20 cellular contexts compared by ENCODE assay signal in genomic region chr1:203823306-203823705, GRCh38. TPM values are rescaled to one million over a fixed set of nuclear protein-coding genes. Genes with fewer than 3 reads are reported as not detected.
DNase-seq lines count a peak whose midpoint lies in the region; ATAC-seq, FAIRE-seq and TF ChIP-seq lines count a peak whose summit lies in the region.
"Had no signal": no experiment of that assay in that cellular context is flagged by ENCODE, and none has a peak within 500 bp of the region (broad histone marks: within the 10 kb centered on the region; RNA-seq: fewer than 3 reads in every experiment).

No MANE protein-coding gene starts in this region.

- TF ChIP-seq POLR2A in IMR-90 (IDR thresholded peaks at IDR 0.05; ENCODE audit: low read depth, low read length), result no peak

- no peak for FAIRE-seq in kidney (lab: Jason Lieb, UNC)
- FAIRE-seq: RCC 7860 had no signal

- H3K27me3 ChIP-seq in IMR-90 (ENCODE audit: control insufficient read depth, insufficient read depth, low read length), result no peaks in the 10 kb centered on the region
- H3K27me3 ChIP-seq in psoas muscle (ENCODE audit: insufficient read depth in 3 of 3, low read length in 2 of 3), result no peaks in the 10 kb centered on the region

- intact Hi-C loops in IMR-90 (cut with micrococcal nuclease) (no loop called here), kidney (cut with DNase I) (no loop called here), psoas muscle (cut with DNase I) (no loop called here)

- peak; percentile 60 for DNase-seq in DMS 273 (lab: John Stamatoyannopoulos, UW; ENCODE audit: unreplicated experiment)
- DNase-seq in IMR-90, result peak; percentile 29
- DNase-seq in epithelial cell of prostate (ENCODE audit: low read depth, low spot score), result no peak
- no peak for DNase-seq in stimulated activated effector memory CD8-positive, alpha-beta T cell treated with anti-CD3 and anti-CD28 coated beads, Interleukin-12 subunit alpha, Interleukin-12 subunit beta, amount 100 ng/mL, for 72 hours (ENCODE audit: low spot score in 2 of 2)
- no peak for DNase-seq in kidney
- no peak for DNase-seq in COR-L47 (lab: John Stamatoyannopoulos, UW)
- DNase-seq in psoas muscle, result no peak
- DNase-seq: C1 segment of cervical spinal cord, Calu3, DND-41, GF-D8, KG1, NCI-H1092 treated with DMSO at 0.1 percent for 48 hours, NCI-H1694, NCI-H748 treated with DMSO at 0.1 percent for 48 hours, SHP77 had no signal

- no peak overlapping the region for H2BK20ac ChIP-seq in IMR-90 (ENCODE audit: low read depth, low read length)

- ATAC-seq in IMR-90 (ENCODE audit: low read depth) (peak; percentile 45), psoas muscle (no peak)
- no peak for ATAC-seq in stimulated activated effector memory CD8-positive, alpha-beta T cell treated with anti-CD3 and anti-CD28 coated beads, Interleukin-12 subunit alpha, Interleukin-12 subunit beta, amount 100 ng/mL, for 72 hours
- ATAC-seq: GM23338, SK-N-SH treated with all-trans-retinoic acid at 6 μM for 48 hours had no signal

- WGBS in IMR-90 (ENCODE audit: extremely low coverage in 2 of 2, insufficient read length in 1 of 2), 2 experiments, result no CpG with 5 or more reads among the region's 1 CpG
- 65 to 74% (median 66%) methylated on average over 1 of the region's 1 CpG for WGBS in psoas muscle, 3 donors

- in situ Hi-C loops in IMR-90 (cut with MboI; ENCODE audit: low sequenced_read_pairs), result no loop called here

- H3K27ac ChIP-seq in IMR-90 (ENCODE audit: insufficient read depth, low read length) (no peak overlapping the region), epithelial cell of prostate (peak overlapping the region; percentile 9), kidney (ENCODE audit: low read depth in 2 of 2, low read length in 2 of 2) (no peak overlapping the region), psoas muscle (no peak overlapping the region)

- H3K4me2 ChIP-seq in IMR-90 (ENCODE audit: low read depth, low read length), result no peak overlapping the region
- H3K4me2 ChIP-seq: GM23338 had no signal

- H2AK5ac ChIP-seq in IMR-90 (ENCODE audit: low read depth, low read length), result no peak overlapping the region

- H4K5ac ChIP-seq in IMR-90 (ENCODE audit: low read depth, low read length), result no peak overlapping the region

- peaks cover 13% of the 10 kb centered on the region for H3K9me1 ChIP-seq in IMR-90 (ENCODE audit: insufficient read depth, low read length)

- H3K56ac ChIP-seq in IMR-90 (ENCODE audit: extremely low read depth, insufficient read depth, low read length), result no peak overlapping the region

- no peak overlapping the region for H2AK9ac ChIP-seq in IMR-90 (replicated peaks; ENCODE audit: low read depth, low read length, poor library complexity)

- H2BK5ac ChIP-seq in IMR-90 (ENCODE audit: low read depth, low read length, poor library complexity, severe bottlenecking), result no peak overlapping the region

- H3K36me3 ChIP-seq in IMR-90 (ENCODE audit: control insufficient read depth, insufficient read depth, low read length) (peaks cover 40% of the 10 kb centered on the region), kidney (ENCODE audit: control insufficient read depth in 1 of 2, insufficient read depth in 2 of 2, low read length in 2 of 2) (peaks cover 13 to 50% of the 10 kb centered on the region in 2 donors), psoas muscle (ENCODE audit: insufficient read depth in 1 of 2, low read depth in 1 of 2) (peaks cover 6 to 90% of the 10 kb centered on the region in 2 donors)

- H3K4me1 Mint-ChIP-seq in stimulated activated effector memory CD8-positive, alpha-beta T cell treated with anti-CD3 and anti-CD28 coated beads, Interleukin-12 subunit alpha, Interleukin-12 subunit beta, amount 100 ng/mL, for 72 hours, result peaks cover 37% of the 10 kb centered on the region
- H3K4me1 Mint-ChIP-seq: GM23338 had no signal

- H4K8ac ChIP-seq in IMR-90 (ENCODE audit: low read depth in 2 of 2, low read length in 2 of 2), result no peak overlapping the region

- CTCF ChIA-PET in IMR-90 (lab: Yijun Ruan, JAX), result no interaction called here

- H3K9me3 ChIP-seq in IMR-90 (ENCODE audit: control insufficient read depth, insufficient read depth, low read length) (no peaks in the 10 kb centered on the region), kidney (ENCODE audit: control insufficient read depth in 1 of 2, low read length in 2 of 2) (no peaks in the 10 kb centered on the region), psoas muscle (no peaks in the 10 kb centered on the region)

- H3K27ac Mint-ChIP-seq in stimulated activated effector memory CD8-positive, alpha-beta T cell treated with anti-CD3 and anti-CD28 coated beads, Interleukin-12 subunit alpha, Interleukin-12 subunit beta, amount 100 ng/mL, for 72 hours, result peak overlapping the region; percentile 70
- H3K27ac Mint-ChIP-seq: GM23338 had no signal

- no peak overlapping the region for H3K14ac ChIP-seq in IMR-90 (replicated peaks; ENCODE audit: low read depth, low read length)

- H2BK120ac ChIP-seq in IMR-90 (ENCODE audit: low read depth, low read length), result no peak overlapping the region

- peaks cover 100% of the 10 kb centered on the region for H3K36me3 Mint-ChIP-seq in stimulated activated effector memory CD8-positive, alpha-beta T cell treated with anti-CD3 and anti-CD28 coated beads, Interleukin-12 subunit alpha, Interleukin-12 subunit beta, amount 100 ng/mL, for 72 hours

- no peak for TF ChIP-seq RAD21 in IMR-90 (IDR thresholded peaks at IDR 0.05; ENCODE audit: low read length)

- H3K23ac ChIP-seq in IMR-90 (ENCODE audit: low read depth, low read length), result no peak overlapping the region

- H3K18ac ChIP-seq in IMR-90 (ENCODE audit: low read depth, low read length), result no peak overlapping the region

- H4K20me1 ChIP-seq in IMR-90 (ENCODE audit: insufficient read depth, low read length), result peaks cover 29% of the 10 kb centered on the region

- H3K4me3 Mint-ChIP-seq in stimulated activated effector memory CD8-positive, alpha-beta T cell treated with anti-CD3 and anti-CD28 coated beads, Interleukin-12 subunit alpha, Interleukin-12 subunit beta, amount 100 ng/mL, for 72 hours, result no peak overlapping the region
- H3K4me3 Mint-ChIP-seq: GM23338 had no signal

- no peak overlapping the region for H2BK15ac ChIP-seq in IMR-90 (ENCODE audit: low read depth, low read length)

- H3K4me1 ChIP-seq in IMR-90 (ENCODE audit: control insufficient read depth, insufficient read depth, low read length) (peaks cover 2% of the 10 kb centered on the region; the same call in 1 of the 2 replicates), kidney (ENCODE audit: control insufficient read depth in 1 of 2, insufficient read depth in 1 of 2, low read depth in 1 of 2, low read length in 2 of 2) (peaks cover 0 to 5% of the 10 kb centered on the region in 2 donors), psoas muscle (peaks cover 20% of the 10 kb centered on the region)

- H3K4ac ChIP-seq in IMR-90 (ENCODE audit: low read depth, low read length), result no peak overlapping the region

- H3K4me3 ChIP-seq in IMR-90 (ENCODE audit: insufficient read depth, low read depth, low read length), result no peak overlapping the region
- no peak overlapping the region for H3K4me3 ChIP-seq in kidney (ENCODE audit: low read length in 2 of 2)
- no peak overlapping the region for H3K4me3 ChIP-seq in psoas muscle
- H3K4me3 ChIP-seq: GM23338 had no signal

- dilution Hi-C loops in IMR-90 (cut with HindIII; ENCODE audit: low sequenced_read_pairs, unreplicated experiment), result no loop called here

- peaks cover 17 to 50% of the 10 kb centered on the region in 2 experiments for H3K79me1 ChIP-seq in IMR-90 (ENCODE audit: low read depth in 1 of 2, low read length in 2 of 2)

- POLR2A ChIA-PET in IMR-90 (lab: Charles Lee; ENCODE audit: unreplicated experiment), result no interaction called here

- no peak overlapping the region for H2AFZ ChIP-seq in IMR-90 (replicated peaks; ENCODE audit: low read length, poor library complexity)
- H2AFZ ChIP-seq: GM23338 had no signal

- H3K9ac ChIP-seq in IMR-90 (ENCODE audit: low read depth, low read length) (no peak overlapping the region), kidney (ENCODE audit: low read length in 2 of 2) (no peak overlapping the region)

- no TSS peak for BruUV-seq in IMR-90 (replicated peaks; lab: Mats Ljungman, UMichigan)

- H3K9me3 Mint-ChIP-seq in stimulated activated effector memory CD8-positive, alpha-beta T cell treated with anti-CD3 and anti-CD28 coated beads, Interleukin-12 subunit alpha, Interleukin-12 subunit beta, amount 100 ng/mL, for 72 hours, result no peaks in the 10 kb centered on the region
- H3K9me3 Mint-ChIP-seq: GM23338 had no signal

- no peak for TF ChIP-seq CTCF in IMR-90 (conservative IDR thresholded peaks at IDR 0.05; ENCODE audit: low read depth, low read length)
- no peak for TF ChIP-seq CTCF in kidney (IDR thresholded peaks at IDR 0.05; ENCODE audit: borderline replicate concordance, extremely low read depth, insufficient read depth)
- TF ChIP-seq CTCF in psoas muscle (IDR thresholded peaks at IDR 0.05), result no peak

- H4K91ac ChIP-seq in IMR-90 (ENCODE audit: insufficient read depth, low read depth, low read length), result no peak overlapping the region

RNA-seq across cellular contexts. Expression of gene ZBED6, which starts 27.9 kb away (rescaled TPM):
- total RNA-seq in IMR-90 (2012; rRNA removed) (16.1 and 26.2 TPM in 2 replicates), kidney (37.2 TPM), psoas muscle (10 to 100 TPM; 20.9 to 39.1 (median 26.7) TPM)
- polyA plus RNA-seq in IMR-90 (2012; rRNA removed) (3.8 and 4.4 TPM in 2 replicates), kidney (ENCODE audit: insufficient read depth, low read depth, low replicate concordance) (0.15 TPM), psoas muscle (1 to 10 TPM in 2 of 3 donors, under 1 TPM in 1; 0.46 to 8.0 (median 1.0) TPM)
- 0.73 and 1.0 TPM in 2 replicates for polyA plus RNA-seq in IMR-90 (2012; cell fraction: cytosol; rRNA removed)
- polyA plus RNA-seq in IMR-90 (2012; cell fraction: nucleus; rRNA removed; ENCODE audit: low replicate concordance), result 1.0 and 9.8 TPM in 2 replicates

RNA-seq across cellular contexts. Expression of gene ZC3H11A, which starts 27.9 kb away (rescaled TPM):
- 66.5 and 106 TPM in 2 replicates for total RNA-seq in IMR-90 (2012; rRNA removed)
- polyA plus RNA-seq in IMR-90 (2012; rRNA removed), result 43.6 and 52.1 TPM in 2 replicates
- polyA plus RNA-seq in IMR-90 (2012; cell fraction: cytosol; rRNA removed), result 12.2 and 19.4 TPM in 2 replicates
- 28.0 and 118 TPM in 2 replicates for polyA plus RNA-seq in IMR-90 (2012; cell fraction: nucleus; rRNA removed; ENCODE audit: low replicate concordance)
- total RNA-seq in kidney, result 63.4 TPM
- polyA plus RNA-seq in kidney (ENCODE audit: insufficient read depth, low read depth, low replicate concordance), result 38.6 TPM
- total RNA-seq in psoas muscle, result 10 to 100 TPM; 45.4 to 79.9 (median 49.7) TPM
- 10 to 100 TPM; 33.5 to 77.1 (median 41.2) TPM for polyA plus RNA-seq in psoas muscle

RNA-seq across cellular contexts. Expression of gene SNRPE, which starts 38.1 kb away (rescaled TPM):
- total RNA-seq in IMR-90 (2012; rRNA removed) (43.6 and 118 TPM in 2 replicates), kidney (92.7 TPM), psoas muscle (10 to 100 TPM; 30.4 to 68.1 (median 56.6) TPM)
- polyA plus RNA-seq in IMR-90 (2012; rRNA removed) (178 and 219 TPM in 2 replicates), kidney (ENCODE audit: insufficient read depth, low read depth, low replicate concordance) (169 TPM), psoas muscle (100 to 1,000 TPM in 2 of 3 donors, 10 to 100 TPM in 1; 83.1 to 173 (median 116) TPM)
- polyA plus RNA-seq in IMR-90 (2012; cell fraction: cytosol; rRNA removed), result 15.8 and 48.1 TPM in 2 replicates
- polyA plus RNA-seq in IMR-90 (2012; cell fraction: nucleus; rRNA removed; ENCODE audit: low replicate concordance), result 12.1 and 50.7 TPM in 2 replicates

RNA-seq across cellular contexts. Expression of gene LAX1, which starts 58.3 kb away (rescaled TPM):
- not detected in 2 replicates for total RNA-seq in IMR-90 (2012; rRNA removed)
- 0.03 TPM in 1 of 2 replicates, not detected in the other for polyA plus RNA-seq in IMR-90 (2012; rRNA removed)
- not detected in 2 replicates for polyA plus RNA-seq in IMR-90 (2012; cell fraction: cytosol; rRNA removed)
- polyA plus RNA-seq in IMR-90 (2012; cell fraction: nucleus; rRNA removed; ENCODE audit: low replicate concordance), result 0.07 TPM in 1 of 2 replicates, not detected in the other
- total RNA-seq in kidney, result 6.9 TPM
- polyA plus RNA-seq in kidney (ENCODE audit: insufficient read depth, low read depth, low replicate concordance), result not detected
- under 1 TPM; 0.10 to 0.17 (median 0.13) TPM for total RNA-seq in psoas muscle
- polyA plus RNA-seq in psoas muscle, result under 1 TPM in 2 of 3 donors, not detected in 1; 0.04 to 0.06 TPM
- total RNA-seq: Calu3, GM23338, MCF 10A had no signal
- polyA plus RNA-seq: GM23338 had no signal

Comparison
In these comparisons a context has a peak if more than half of its experiments do, and no peak if none do; other contexts are left out.
1. DNase-seq: peak in DMS 273 (single experiment) and IMR-90 (single experiment); none in epithelial cell of prostate (single experiment), stimulated activated effector memory CD8-positive, alpha-beta T cell treated with anti-CD3 and anti-CD28 coated beads, Interleukin-12 subunit alpha, Interleukin-12 subunit beta, amount 100 ng/mL, for 72 hours (0 of 2), kidney (single experiment), COR-L47 (single experiment) and psoas muscle (0 of 2).